In the genomic region with DNA sequence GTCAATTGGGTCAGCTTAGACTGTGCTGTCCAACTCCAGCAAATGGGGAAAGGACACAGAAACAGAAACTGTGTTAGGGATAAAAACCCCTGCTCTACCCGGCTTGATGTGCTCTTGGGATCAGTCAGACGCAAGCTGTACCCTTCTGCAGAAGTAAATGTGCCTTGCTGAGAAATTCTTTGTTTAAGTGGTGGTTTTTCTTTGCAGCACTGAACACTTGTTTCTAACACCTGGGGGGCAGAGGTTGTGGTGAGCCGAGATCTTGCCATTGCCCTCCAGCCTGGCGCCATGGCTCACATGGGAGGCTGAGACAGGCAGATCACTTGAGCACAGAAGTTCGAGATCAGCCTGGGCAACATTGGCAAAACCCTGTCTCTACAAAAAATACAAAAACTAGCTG, we compare ENCODE assay signal across 29 cellular contexts.
"Had no signal": no experiment of that assay in that cellular context is flagged by ENCODE, and none has a peak within 500 bp of the region (broad histone marks: within the 10 kb centered on the region; RNA-seq: fewer than 3 reads in every experiment).

No MANE protein-coding gene starts in this region.

- H3K27me3 ChIP-seq: ascending aorta had no signal

- H3K27ac Mint-ChIP-seq: activated CD4-positive, alpha-beta T cell treated with anti-CD3 and anti-CD28 coated beads, Interleukin-2, amount 10 ng/mL, durations not matched to agents 24 days and 14 days; activated CD8-positive, alpha-beta T cell treated with anti-CD3 and anti-CD28 coated beads for 36 hours; activated naive CD4-positive, alpha-beta T cell treated with anti-CD3 and anti-CD28 coated beads, Interleukin-2, amount 50 U/mL, for 24 hours; activated naive CD8-positive, alpha-beta T cell treated with anti-CD3 and anti-CD28 coated beads, Interleukin-2, amount 10 ng/mL, durations not matched to agents 7 days and 5 days; activated T-cell treated with anti-CD3 and anti-CD28 coated beads, Interleukin-2, amount 50 U/mL, for 72 hours; activated T-helper 2 cell treated with anti-CD3 and anti-CD28 coated beads, Interferon-gamma antibody, Interleukin-2, Interleukin-4, amounts not matched to agents 10 μg/mL and 5 μg/mL and 100 μg/mL, durations not matched to agents 14 hours and 24 hours and 36 hours; T-cell; T-helper 17 cell had no signal

- H3K27me3 Mint-ChIP-seq: activated CD8-positive, alpha-beta T cell treated with anti-CD3 and anti-CD28 coated beads for 36 hours; activated naive CD4-positive, alpha-beta T cell treated with anti-CD3 and anti-CD28 coated beads, Interleukin-2, amount 50 U/mL, for 24 hours; activated naive CD8-positive, alpha-beta T cell treated with anti-CD3 and anti-CD28 coated beads, Interleukin-2, amount 10 ng/mL, durations not matched to agents 7 days and 5 days; T-cell; T-helper 17 cell had no signal

- DNase-seq: activated CD4-positive, alpha-beta T cell treated with anti-CD3 and anti-CD28 coated beads, Interleukin-2, amount 10 ng/mL, durations not matched to agents 24 days and 14 days; activated CD4-positive, alpha-beta T cell treated with anti-CD3 and anti-CD28 coated beads, Interleukin-2, amount 50 U/mL, for 4 hours; activated CD8-positive, alpha-beta T cell treated with anti-CD3 and anti-CD28 coated beads for 36 hours; activated gamma-delta T cell; activated naive CD4-positive, alpha-beta T cell treated with Interleukin-2 at 50 U/mL for 16 hours; activated naive CD8-positive, alpha-beta T cell treated with anti-CD3 and anti-CD28 coated beads, Interleukin-2, amount 10 ng/mL, durations not matched to agents 7 days and 5 days; activated T-cell treated with anti-CD3 and anti-CD28 coated beads, Interleukin-2, amount 50 U/mL, for 1 hour; activated T-cell treated with anti-CD3 and anti-CD28 coated beads, Interleukin-2, amount 50 U/mL, for 72 hours; amygdala; caudate nucleus; cerebellar nuclear complex; MM.1S; MV-4-11; NCI-H1092; NCI-H1436 treated with DMSO at 0.1 percent for 48 hours; NCI-H1694 treated with DMSO at 0.1 percent for 48 hours; NCI-H2029; NCI-H345; NCI-H524 treated with DMSO at 0.1 percent for 48 hours; PC-9; SIG-M5; T-cell; T-helper 17 cell had no signal

- H3K4me2 ChIP-seq: PC-9 had no signal

- H2AFZ ChIP-seq: PC-9 had no signal

- ATAC-seq: activated CD8-positive, alpha-beta T cell treated with anti-CD3 and anti-CD28 coated beads for 36 hours; activated T-cell treated with anti-CD3 and anti-CD28 coated beads, Interleukin-2, amount 50 U/mL, for 72 hours; Right ventricle myocardium inferior; SK-N-SH treated with all-trans-retinoic acid at 6 μM for 48 hours; T-cell; T-helper 17 cell had no signal

- H3K4me1 ChIP-seq: ascending aorta had no signal

- H3K4me3 Mint-ChIP-seq: activated CD4-positive, alpha-beta T cell treated with anti-CD3 and anti-CD28 coated beads, Interleukin-2, amount 10 ng/mL, durations not matched to agents 24 days and 14 days; activated CD8-positive, alpha-beta T cell treated with anti-CD3 and anti-CD28 coated beads for 36 hours; activated naive CD4-positive, alpha-beta T cell treated with anti-CD3 and anti-CD28 coated beads, Interleukin-2, amount 50 U/mL, for 24 hours; activated naive CD8-positive, alpha-beta T cell treated with anti-CD3 and anti-CD28 coated beads, Interleukin-2, amount 10 ng/mL, durations not matched to agents 7 days and 5 days; activated T-cell treated with anti-CD3 and anti-CD28 coated beads, Interleukin-2, amount 50 U/mL, for 72 hours; T-cell; T-helper 17 cell had no signal

- H3K9me3 Mint-ChIP-seq: activated naive CD4-positive, alpha-beta T cell treated with anti-CD3 and anti-CD28 coated beads, Interleukin-2, amount 50 U/mL, for 24 hours had no signal

- H3K4me1 Mint-ChIP-seq: activated naive CD4-positive, alpha-beta T cell treated with anti-CD3 and anti-CD28 coated beads, Interleukin-2, amount 50 U/mL, for 24 hours; activated naive CD8-positive, alpha-beta T cell treated with anti-CD3 and anti-CD28 coated beads, Interleukin-2, amount 10 ng/mL, durations not matched to agents 7 days and 5 days had no signal

- H3K4me3 ChIP-seq: ascending aorta, PC-9 had no signal

- H3K27ac ChIP-seq: ascending aorta, PC-9, RWPE1 had no signal
